In the genomic region with DNA sequence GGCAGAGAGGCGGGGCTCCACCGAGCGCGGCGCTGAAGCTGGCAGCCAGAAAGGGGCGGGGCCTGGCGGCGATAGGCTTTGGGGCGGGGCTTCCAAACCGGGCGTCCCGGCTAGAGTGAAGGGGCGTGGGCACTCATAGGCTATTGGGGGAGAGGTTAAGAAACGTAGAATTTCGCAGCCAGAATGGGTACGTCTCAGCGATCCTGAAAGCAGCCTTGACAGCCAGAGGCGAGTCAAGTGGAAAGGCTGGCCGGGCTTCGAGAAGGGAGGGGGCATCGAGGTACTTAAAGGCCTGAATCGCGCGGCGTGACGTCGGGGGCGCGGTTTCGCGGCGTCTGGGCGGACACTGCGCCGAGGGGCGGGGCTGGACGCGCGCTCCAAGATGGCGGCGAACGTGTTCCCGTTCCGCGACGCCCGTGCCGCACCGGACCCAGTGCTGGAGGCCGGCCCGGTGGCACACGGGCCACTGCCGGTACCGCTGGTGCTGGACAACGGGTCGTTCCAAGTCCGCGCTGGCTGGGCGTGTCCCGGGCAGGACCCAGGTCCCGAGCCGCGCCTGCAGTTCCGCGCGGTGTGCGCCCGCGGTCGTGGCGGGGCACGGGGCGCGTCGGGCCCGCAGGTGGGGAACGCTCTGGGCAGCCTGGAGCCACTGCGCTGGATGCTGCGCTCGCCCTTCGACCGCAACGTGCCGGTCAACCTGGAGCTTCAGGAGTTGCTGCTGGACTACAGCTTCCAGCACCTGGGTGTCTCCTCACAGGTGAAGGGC, we compare ENCODE assay signal across 1 cellular context.
TF ChIP-seq lines count a peak whose summit lies in the region.

A gene (plus strand): TSS at position 364 of the 766 bp plus-strand sequence. CDS start 19 bp downstream, at position 383.

TF ChIP-seq in K562, 482 proteins besides CTCF, POLR2A, EP300 and RAD21 (continued from another document and continues in another):
- TF ChIP-seq, protein P1, sequence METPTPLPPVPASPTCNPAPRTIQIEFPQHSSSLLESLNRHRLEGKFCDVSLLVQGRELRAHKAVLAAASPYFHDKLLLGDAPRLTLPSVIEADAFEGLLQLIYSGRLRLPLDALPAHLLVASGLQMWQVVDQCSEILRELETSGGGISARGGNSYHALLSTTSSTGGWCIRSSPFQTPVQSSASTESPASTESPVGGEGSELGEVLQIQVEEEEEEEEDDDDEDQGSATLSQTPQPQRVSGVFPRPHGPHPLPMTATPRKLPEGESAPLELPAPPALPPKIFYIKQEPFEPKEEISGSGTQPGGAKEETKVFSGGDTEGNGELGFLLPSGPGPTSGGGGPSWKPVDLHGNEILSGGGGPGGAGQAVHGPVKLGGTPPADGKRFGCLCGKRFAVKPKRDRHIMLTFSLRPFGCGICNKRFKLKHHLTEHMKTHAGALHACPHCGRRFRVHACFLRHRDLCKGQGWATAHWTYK (CRISPR knock-in tag; IDR thresholded peaks at IDR 0.05): no peak
- TF ChIP-seq, protein P2, sequence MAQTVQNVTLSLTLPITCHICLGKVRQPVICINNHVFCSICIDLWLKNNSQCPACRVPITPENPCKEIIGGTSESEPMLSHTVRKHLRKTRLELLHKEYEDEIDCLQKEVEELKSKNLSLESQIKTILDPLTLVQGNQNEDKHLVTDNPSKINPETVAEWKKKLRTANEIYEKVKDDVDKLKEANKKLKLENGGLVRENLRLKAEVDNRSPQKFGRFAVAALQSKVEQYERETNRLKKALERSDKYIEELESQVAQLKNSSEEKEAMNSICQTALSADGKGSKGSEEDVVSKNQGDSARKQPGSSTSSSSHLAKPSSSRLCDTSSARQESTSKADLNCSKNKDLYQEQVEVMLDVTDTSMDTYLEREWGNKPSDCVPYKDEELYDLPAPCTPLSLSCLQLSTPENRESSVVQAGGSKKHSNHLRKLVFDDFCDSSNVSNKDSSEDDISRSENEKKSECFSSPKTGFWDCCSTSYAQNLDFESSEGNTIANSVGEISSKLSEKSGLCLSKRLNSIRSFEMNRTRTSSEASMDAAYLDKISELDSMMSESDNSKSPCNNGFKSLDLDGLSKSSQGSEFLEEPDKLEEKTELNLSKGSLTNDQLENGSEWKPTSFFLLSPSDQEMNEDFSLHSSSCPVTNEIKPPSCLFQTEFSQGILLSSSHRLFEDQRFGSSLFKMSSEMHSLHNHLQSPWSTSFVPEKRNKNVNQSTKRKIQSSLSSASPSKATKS (CRISPR knock-in tag; IDR thresholded peaks at IDR 0.05): no peak
- TF ChIP-seq ZBTB1 (CRISPR knock-in tag; IDR thresholded peaks at IDR 0.05; ENCODE audit: borderline replicate concordance, low read depth) (peak; percentile 70; the same call in 1 of the 2 replicates), IRF2 (CRISPR knock-in tag; IDR thresholded peaks at IDR 0.05) (no peak), MBD2 (IDR thresholded peaks at IDR 0.05; ENCODE audit: borderline replicate concordance, low read depth) (no peak), ZNF143 (CRISPR knock-in tag; IDR thresholded peaks at IDR 0.05) (peak; percentile 54; the same call in 1 of the 2 replicates), NFIX (CRISPR knock-in tag; IDR thresholded peaks at IDR 0.05; ENCODE audit: low read depth) (no peak), CREBBP (IDR thresholded peaks at IDR 0.05; ENCODE audit: low read depth, low read length) (no peak), RFX1 (IDR thresholded peaks at IDR 0.05) (no peak), FOXJ3 (CRISPR knock-in tag; IDR thresholded peaks at IDR 0.05) (no peak), MCM5 (IDR thresholded peaks at IDR 0.05; ENCODE audit: low read depth) (no peak), CBFA2T3 (IDR thresholded peaks at IDR 0.05) (no peak), CHD1 (IDR thresholded peaks at IDR 0.05; ENCODE audit: low read length) (no peak), ETV1 (tag; conservative IDR thresholded peaks at IDR 0.05; ENCODE audit: low read depth) (no peak), MCM7 (IDR thresholded peaks at IDR 0.05) (no peak), JUNB (CRISPR knock-in tag; conservative IDR thresholded peaks at IDR 0.05) (no peak), TRIM28 (IDR thresholded peaks at IDR 0.05) (no peak), CCNT2 (IDR thresholded peaks at IDR 0.05; ENCODE audit: borderline replicate concordance, extremely low read depth, insufficient read length, low read depth, low read length) (peak; percentile 33), NCOA6 (IDR thresholded peaks at IDR 0.05) (peak; percentile 87), ZNF282 (CRISPR knock-in tag; IDR thresholded peaks at IDR 0.05) (0 out of 2 replicates have a peak, but pooled peaks have one; percentile 74), ETV5 (CRISPR knock-in tag; IDR thresholded peaks at IDR 0.05; ENCODE audit: low read depth) (0 out of 2 replicates have a peak, but pooled peaks have one; percentile 25), SMARCA5 (IDR thresholded peaks at IDR 0.05) (no peak), POLR2H (tag; IDR thresholded peaks at IDR 0.05; ENCODE audit: low read depth) (no peak), NR2F6 (CRISPR knock-in tag; IDR thresholded peaks at IDR 0.05) (no peak), GTF2E2 (tag; IDR thresholded peaks at IDR 0.05) (no peak), JUN (IDR thresholded peaks at IDR 0.05; ENCODE audit: borderline replicate concordance, low read depth, low read length) (no peak), JUN (CRISPR knock-in tag; IDR thresholded peaks at IDR 0.05; ENCODE audit: borderline replicate concordance) (0 out of 2 replicates have a peak, but pooled peaks have one; percentile 63), MECOM (CRISPR knock-in tag; IDR thresholded peaks at IDR 0.05) (no peak), PTTG1 (tag; IDR thresholded peaks at IDR 0.05; ENCODE audit: low read depth) (no peak), CTBP1 (IDR thresholded peaks at IDR 0.05; ENCODE audit: borderline replicate concordance) (peak; percentile 97), CXXC5 (CRISPR knock-in tag; IDR thresholded peaks at IDR 0.05) (peak; percentile 85), JUND (IDR thresholded peaks at IDR 0.05; ENCODE audit: borderline replicate concordance, low read depth, low read length) (no peak), JUND (tag; IDR thresholded peaks at IDR 0.05; ENCODE audit: borderline replicate concordance, low read depth, low read length) (no peak), HMGN3 (IDR thresholded peaks at IDR 0.05; ENCODE audit: borderline replicate concordance, extremely low read depth, insufficient read length, low read depth, low read length) (peak; percentile 40), ZC3H4 (CRISPR knock-in tag; IDR thresholded peaks at IDR 0.05; ENCODE audit: borderline replicate concordance) (no peak), TEAD4 (IDR thresholded peaks at IDR 0.05; ENCODE audit: low read length) (no peak), TEAD4 (CRISPR knock-in tag; IDR thresholded peaks at IDR 0.05; ENCODE audit: borderline replicate concordance) (0 out of 2 replicates have a peak, but pooled peaks have one; percentile 57), PHF8 (IDR thresholded peaks at IDR 0.05; ENCODE audit: borderline replicate concordance, low read length) (peak; percentile 98; the same call in 1 of the 2 replicates), THRAP3 (IDR thresholded peaks at IDR 0.05; ENCODE audit: borderline replicate concordance) (no peak), ZNF232 (CRISPR knock-in tag; IDR thresholded peaks at IDR 0.05) (no peak), ZZZ3 (IDR thresholded peaks at IDR 0.05) (no peak), ZBTB7A (IDR thresholded peaks at IDR 0.05; ENCODE audit: borderline replicate concordance, control insufficient read depth, low read depth, low read length) (no peak; the same call in 1 of the 2 replicates), ATF7 (IDR thresholded peaks at IDR 0.05) (peak; percentile 58), TAF15 (IDR thresholded peaks at IDR 0.05; ENCODE audit: low read depth, low read length) (no peak), SIRT6 (IDR thresholded peaks at IDR 0.05; ENCODE audit: low read depth, low read length) (no peak), ZNF551 (CRISPR knock-in tag; IDR thresholded peaks at IDR 0.05) (no peak), TOE1 (IDR thresholded peaks at IDR 0.05; ENCODE audit: borderline replicate concordance) (no peak), TOE1 (CRISPR knock-in tag; IDR thresholded peaks at IDR 0.05; ENCODE audit: borderline replicate concordance, low read depth) (no peak), RAD51 (IDR thresholded peaks at IDR 0.05; ENCODE audit: borderline replicate concordance, low read depth) (no peak), DACH1 (IDR thresholded peaks at IDR 0.05; ENCODE audit: partially characterized antibody) (no peak), SPI1 (IDR thresholded peaks at IDR 0.05; ENCODE audit: borderline replicate concordance, low read depth, low read length) (no peak), MEF2A (IDR thresholded peaks at IDR 0.05; ENCODE audit: control insufficient read depth, low read depth, low read length) (no peak), HDGF (IDR thresholded peaks at IDR 0.05) (no peak), HDAC8 (tag; IDR thresholded peaks at IDR 0.05) (no peak)
- TF ChIP-seq, protein P3, sequence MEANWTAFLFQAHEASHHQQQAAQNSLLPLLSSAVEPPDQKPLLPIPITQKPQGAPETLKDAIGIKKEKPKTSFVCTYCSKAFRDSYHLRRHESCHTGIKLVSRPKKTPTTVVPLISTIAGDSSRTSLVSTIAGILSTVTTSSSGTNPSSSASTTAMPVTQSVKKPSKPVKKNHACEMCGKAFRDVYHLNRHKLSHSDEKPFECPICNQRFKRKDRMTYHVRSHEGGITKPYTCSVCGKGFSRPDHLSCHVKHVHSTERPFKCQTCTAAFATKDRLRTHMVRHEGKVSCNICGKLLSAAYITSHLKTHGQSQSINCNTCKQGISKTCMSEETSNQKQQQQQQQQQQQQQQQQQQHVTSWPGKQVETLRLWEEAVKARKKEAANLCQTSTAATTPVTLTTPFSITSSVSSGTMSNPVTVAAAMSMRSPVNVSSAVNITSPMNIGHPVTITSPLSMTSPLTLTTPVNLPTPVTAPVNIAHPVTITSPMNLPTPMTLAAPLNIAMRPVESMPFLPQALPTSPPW (CRISPR knock-in tag; IDR thresholded peaks at IDR 0.05): no peak; the same call in none of the 2 replicates
- TF ChIP-seq, protein P4, sequence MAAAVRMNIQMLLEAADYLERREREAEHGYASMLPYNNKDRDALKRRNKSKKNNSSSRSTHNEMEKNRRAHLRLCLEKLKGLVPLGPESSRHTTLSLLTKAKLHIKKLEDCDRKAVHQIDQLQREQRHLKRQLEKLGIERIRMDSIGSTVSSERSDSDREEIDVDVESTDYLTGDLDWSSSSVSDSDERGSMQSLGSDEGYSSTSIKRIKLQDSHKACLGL (CRISPR knock-in tag; IDR thresholded peaks at IDR 0.05; ENCODE audit: borderline replicate concordance, poor library complexity, severe bottlenecking): no peak
- TF ChIP-seq, protein P5, sequence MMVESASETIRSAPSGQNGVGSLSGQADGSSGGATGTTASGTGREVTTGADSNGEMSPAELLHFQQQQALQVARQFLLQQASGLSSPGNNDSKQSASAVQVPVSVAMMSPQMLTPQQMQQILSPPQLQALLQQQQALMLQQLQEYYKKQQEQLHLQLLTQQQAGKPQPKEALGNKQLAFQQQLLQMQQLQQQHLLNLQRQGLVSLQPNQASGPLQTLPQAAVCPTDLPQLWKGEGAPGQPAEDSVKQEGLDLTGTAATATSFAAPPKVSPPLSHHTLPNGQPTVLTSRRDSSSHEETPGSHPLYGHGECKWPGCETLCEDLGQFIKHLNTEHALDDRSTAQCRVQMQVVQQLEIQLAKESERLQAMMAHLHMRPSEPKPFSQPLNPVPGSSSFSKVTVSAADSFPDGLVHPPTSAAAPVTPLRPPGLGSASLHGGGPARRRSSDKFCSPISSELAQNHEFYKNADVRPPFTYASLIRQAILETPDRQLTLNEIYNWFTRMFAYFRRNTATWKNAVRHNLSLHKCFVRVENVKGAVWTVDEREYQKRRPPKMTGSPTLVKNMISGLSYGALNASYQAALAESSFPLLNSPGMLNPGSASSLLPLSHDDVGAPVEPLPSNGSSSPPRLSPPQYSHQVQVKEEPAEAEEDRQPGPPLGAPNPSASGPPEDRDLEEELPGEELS (CRISPR knock-in tag; IDR thresholded peaks at IDR 0.05; ENCODE audit: borderline replicate concordance): no peak
- TF ChIP-seq, protein P6, sequence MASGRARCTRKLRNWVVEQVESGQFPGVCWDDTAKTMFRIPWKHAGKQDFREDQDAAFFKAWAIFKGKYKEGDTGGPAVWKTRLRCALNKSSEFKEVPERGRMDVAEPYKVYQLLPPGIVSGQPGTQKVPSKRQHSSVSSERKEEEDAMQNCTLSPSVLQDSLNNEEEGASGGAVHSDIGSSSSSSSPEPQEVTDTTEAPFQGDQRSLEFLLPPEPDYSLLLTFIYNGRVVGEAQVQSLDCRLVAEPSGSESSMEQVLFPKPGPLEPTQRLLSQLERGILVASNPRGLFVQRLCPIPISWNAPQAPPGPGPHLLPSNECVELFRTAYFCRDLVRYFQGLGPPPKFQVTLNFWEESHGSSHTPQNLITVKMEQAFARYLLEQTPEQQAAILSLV (tag; IDR thresholded peaks at IDR 0.05): no peak
- TF ChIP-seq, protein P7, sequence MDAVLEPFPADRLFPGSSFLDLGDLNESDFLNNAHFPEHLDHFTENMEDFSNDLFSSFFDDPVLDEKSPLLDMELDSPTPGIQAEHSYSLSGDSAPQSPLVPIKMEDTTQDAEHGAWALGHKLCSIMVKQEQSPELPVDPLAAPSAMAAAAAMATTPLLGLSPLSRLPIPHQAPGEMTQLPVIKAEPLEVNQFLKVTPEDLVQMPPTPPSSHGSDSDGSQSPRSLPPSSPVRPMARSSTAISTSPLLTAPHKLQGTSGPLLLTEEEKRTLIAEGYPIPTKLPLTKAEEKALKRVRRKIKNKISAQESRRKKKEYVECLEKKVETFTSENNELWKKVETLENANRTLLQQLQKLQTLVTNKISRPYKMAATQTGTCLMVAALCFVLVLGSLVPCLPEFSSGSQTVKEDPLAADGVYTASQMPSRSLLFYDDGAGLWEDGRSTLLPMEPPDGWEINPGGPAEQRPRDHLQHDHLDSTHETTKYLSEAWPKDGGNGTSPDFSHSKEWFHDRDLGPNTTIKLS (IDR thresholded peaks at IDR 0.05; ENCODE audit: borderline replicate concordance, low read depth): peak; percentile 24; the same call in 1 of the 2 replicates
- TF ChIP-seq, protein P8, sequence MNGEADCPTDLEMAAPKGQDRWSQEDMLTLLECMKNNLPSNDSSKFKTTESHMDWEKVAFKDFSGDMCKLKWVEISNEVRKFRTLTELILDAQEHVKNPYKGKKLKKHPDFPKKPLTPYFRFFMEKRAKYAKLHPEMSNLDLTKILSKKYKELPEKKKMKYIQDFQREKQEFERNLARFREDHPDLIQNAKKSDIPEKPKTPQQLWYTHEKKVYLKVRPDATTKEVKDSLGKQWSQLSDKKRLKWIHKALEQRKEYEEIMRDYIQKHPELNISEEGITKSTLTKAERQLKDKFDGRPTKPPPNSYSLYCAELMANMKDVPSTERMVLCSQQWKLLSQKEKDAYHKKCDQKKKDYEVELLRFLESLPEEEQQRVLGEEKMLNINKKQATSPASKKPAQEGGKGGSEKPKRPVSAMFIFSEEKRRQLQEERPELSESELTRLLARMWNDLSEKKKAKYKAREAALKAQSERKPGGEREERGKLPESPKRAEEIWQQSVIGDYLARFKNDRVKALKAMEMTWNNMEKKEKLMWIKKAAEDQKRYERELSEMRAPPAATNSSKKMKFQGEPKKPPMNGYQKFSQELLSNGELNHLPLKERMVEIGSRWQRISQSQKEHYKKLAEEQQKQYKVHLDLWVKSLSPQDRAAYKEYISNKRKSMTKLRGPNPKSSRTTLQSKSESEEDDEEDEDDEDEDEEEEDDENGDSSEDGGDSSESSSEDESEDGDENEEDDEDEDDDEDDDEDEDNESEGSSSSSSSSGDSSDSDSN (IDR thresholded peaks at IDR 0.05; ENCODE audit: borderline replicate concordance in 1 of 2, low read depth in 2 of 2, low read length in 2 of 2): no peak; a peak in 1 of 4 replicates
- TF ChIP-seq, protein P9, sequence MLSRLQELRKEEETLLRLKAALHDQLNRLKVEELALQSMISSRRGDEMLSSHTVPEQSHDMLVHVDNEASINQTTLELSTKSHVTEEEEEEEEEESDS (CRISPR knock-in tag; IDR thresholded peaks at IDR 0.05): no peak
